In the genomic region with DNA sequence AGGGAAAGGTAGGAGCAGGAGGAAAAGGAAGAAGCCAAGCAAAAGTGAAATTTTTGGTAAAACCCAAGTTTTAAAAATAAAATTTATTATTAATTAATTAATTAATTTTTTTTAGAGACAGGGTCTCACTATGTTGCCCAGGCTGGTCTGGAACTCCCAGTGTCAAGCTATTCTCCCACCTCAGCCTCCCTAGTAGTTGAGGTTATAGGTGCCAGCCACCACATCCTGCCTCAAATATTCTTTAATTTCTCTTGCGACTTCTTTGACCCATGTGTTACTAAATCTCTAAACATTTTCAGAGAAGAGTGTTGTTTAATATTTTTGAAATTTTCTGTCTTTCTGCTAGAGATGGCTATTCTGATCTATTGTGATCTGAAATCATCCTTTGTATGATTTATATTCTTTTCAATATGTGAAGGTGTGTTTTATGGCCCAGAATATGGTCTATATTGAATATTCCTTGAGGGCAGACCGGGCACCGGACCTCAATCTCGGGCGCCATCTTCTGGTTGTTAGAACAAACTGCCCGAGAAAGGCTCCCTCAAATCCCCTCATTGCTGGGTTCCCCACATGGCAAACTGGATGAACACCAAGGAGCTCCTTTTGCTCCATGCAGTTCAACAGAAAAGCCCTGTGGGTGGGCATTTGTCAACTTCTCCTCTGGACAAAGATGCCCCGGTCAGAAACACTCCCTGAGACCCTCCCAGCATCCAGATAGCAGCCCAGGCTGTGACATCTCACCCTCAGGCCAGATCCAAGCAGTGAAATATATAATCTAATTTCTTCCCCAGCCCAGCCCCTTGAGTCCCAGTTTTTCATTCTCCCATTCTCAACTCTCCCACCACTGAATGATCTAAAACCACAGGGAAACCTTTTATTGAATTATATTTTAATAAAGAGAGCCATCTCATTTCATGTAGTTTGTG, we compare ENCODE assay signal across 8 cellular contexts.
DNase-seq lines count a peak whose midpoint lies in the region; ATAC-seq, FAIRE-seq and TF ChIP-seq lines count a peak whose summit lies in the region.

No MANE protein-coding gene starts in this region.

- H3K79me2 ChIP-seq in astrocyte (ENCODE audit: insufficient read depth, low read length): no peaks in the 10 kb centered on the region

- TF ChIP-seq CTCF in Panc1 (IDR thresholded peaks at IDR 0.05) (peak; percentile 85), astrocyte (IDR thresholded peaks at IDR 0.05; ENCODE audit: insufficient read depth, low read depth, low read length) (peak; percentile 81)

- no peak overlapping the region for H3K4me3 ChIP-seq in Panc1 (ENCODE audit: low read depth in 2 of 2, low read length in 2 of 2)
- H3K4me3 ChIP-seq in astrocyte (ENCODE audit: insufficient read depth, low read depth, low read length): no peak overlapping the region

- H3K27me3 ChIP-seq in Panc1 (ENCODE audit: control insufficient read depth, insufficient read depth, low read length): peaks cover 4% of the 10 kb centered on the region
- H3K27me3 ChIP-seq in astrocyte (ENCODE audit: insufficient read depth, low read length): peaks cover 8% of the 10 kb centered on the region

- H3K9ac ChIP-seq in astrocyte (ENCODE audit: low read length): no peak overlapping the region

- CTCF ChIA-PET in Panc1 (lab: Charles Lee): interaction anchor here (0.6 to 1.6 kb wide), 4 partner anchors 84 to 1751 kb away, joined by 3 to 19 read pairs (median 3); no protein-coding TSS in a partner anchor

- POLR2A ChIA-PET in Panc1 (lab: Charles Lee): no interaction called here

- H3K27ac Mint-ChIP-seq in astrocyte (ENCODE audit: unreplicated experiment): no peak overlapping the region

- no peaks in the 10 kb centered on the region for H4K20me1 ChIP-seq in astrocyte (ENCODE audit: insufficient read depth, low read length)

- H3K4me1 ChIP-seq in Panc1 (ENCODE audit: control insufficient read depth, insufficient read depth, low read length) (no peaks in the 10 kb centered on the region), astrocyte (ENCODE audit: insufficient read depth, low read length) (no peaks in the 10 kb centered on the region)

- DNase-seq in activated CD4-positive, CD25-positive, alpha-beta regulatory T cell treated with anti-CD3 and anti-CD28 coated beads, Interleukin-2, amount 50 U/mL, for 72 hours: peak; percentile 37
- no peak for DNase-seq in activated CD4-positive, CD25-positive, alpha-beta regulatory T cell (lab: John Stamatoyannopoulos, UW)
- DNase-seq in KBM-7: peak; percentile 76
- no peak for DNase-seq in Panc1 (ENCODE audit: low read depth, low spot score)
- DNase-seq in astrocyte (ENCODE audit: low read depth): peak; percentile 20
- peak; percentile 59 for DNase-seq in iris pigment epithelial cell (ENCODE audit: low read depth)
- peak; percentile 54 for DNase-seq in stimulated activated CD4-positive, alpha-beta T cell treated with anti-CD3 and anti-CD28 coated beads, Interleukin-1b, Interleukin-23, amount 100 ng/mL, for 48 hours

- H3K27ac ChIP-seq in Panc1 (ENCODE audit: low read length): no peak overlapping the region
- no peak overlapping the region for H3K27ac ChIP-seq in astrocyte (ENCODE audit: low read depth, low read length)

- no peak overlapping the region for H3K4me2 ChIP-seq in astrocyte (ENCODE audit: low read length)

- TF ChIP-seq POLR2A in GM18505 (IDR thresholded peaks at IDR 0.05; ENCODE audit: borderline replicate concordance, extremely low read depth, insufficient read depth, insufficient read length): no peak

- ATAC-seq in Panc1 (peak; percentile 90), GM18505 (IDR thresholded peaks at IDR 0.05; ENCODE audit: unreplicated experiment) (no peak)

- H3K9me3 ChIP-seq in Panc1 (ENCODE audit: control insufficient read depth, insufficient read depth, low read depth, low read length) (no peaks in the 10 kb centered on the region), astrocyte (ENCODE audit: insufficient read depth, low read depth, low read length) (no peaks in the 10 kb centered on the region)

- in situ Hi-C loops in KBM-7 (cut with MboI; ENCODE audit: low pct_unique_long_range_greater_than_20kb, low sequenced_read_pairs) (loop anchor here (25.0 kb wide), 2 partner anchors 123 to 198 kb away; a partner anchor contains a TSS), Panc1 (cut with HindIII; ENCODE audit: low pct_unique_long_range_greater_than_20kb, low sequenced_read_pairs) (no loop called here)

- H3K4me1 Mint-ChIP-seq in astrocyte (ENCODE audit: low read depth, unreplicated experiment): no peaks in the 10 kb centered on the region

- peak; percentile 55 for FAIRE-seq in astrocyte (lab: Jason Lieb, UNC)

- H3K9me3 Mint-ChIP-seq in astrocyte (ENCODE audit: unreplicated experiment): no peaks in the 10 kb centered on the region

- H3K27me3 Mint-ChIP-seq in astrocyte (ENCODE audit: low read depth, unreplicated experiment): peaks cover 20% of the 10 kb centered on the region

- H2AFZ ChIP-seq in astrocyte (ENCODE audit: low read depth, low read length): no peak overlapping the region

- BruUV-seq in Panc1 (replicated peaks; lab: Mats Ljungman, UMichigan): no TSS peak

- intact Hi-C loops in Panc1 (cut with micrococcal nuclease; ENCODE audit: unreplicated experiment): loop anchor here (2.0 to 5.0 kb wide), 3 partner anchors 123 to 208 kb away; a partner anchor contains a TSS

- no peaks in the 10 kb centered on the region for H3K36me3 ChIP-seq in Panc1 (ENCODE audit: control insufficient read depth, insufficient read depth, low read length)
- no peaks in the 10 kb centered on the region for H3K36me3 ChIP-seq in astrocyte (ENCODE audit: insufficient read depth, low read length)

- no peaks in the 10 kb centered on the region for H3K36me3 Mint-ChIP-seq in astrocyte (ENCODE audit: low read depth, unreplicated experiment)

- H3K4me3 Mint-ChIP-seq in astrocyte (ENCODE audit: unreplicated experiment): no peak overlapping the region

Comparison
In these comparisons a context has a peak if more than half of its experiments do, and no peak if none do; other contexts are left out.
1. DNase-seq: peak in activated CD4-positive, CD25-positive, alpha-beta regulatory T cell treated with anti-CD3 and anti-CD28 coated beads, Interleukin-2, amount 50 U/mL, for 72 hours (single experiment), KBM-7 (single experiment), astrocyte (single experiment), iris pigment epithelial cell (single experiment) and stimulated activated CD4-positive, alpha-beta T cell treated with anti-CD3 and anti-CD28 coated beads, Interleukin-1b, Interleukin-23, amount 100 ng/mL, for 48 hours (single experiment); none in activated CD4-positive, CD25-positive, alpha-beta regulatory T cell (0 of 4) and Panc1 (single experiment).